In the genomic region with DNA sequence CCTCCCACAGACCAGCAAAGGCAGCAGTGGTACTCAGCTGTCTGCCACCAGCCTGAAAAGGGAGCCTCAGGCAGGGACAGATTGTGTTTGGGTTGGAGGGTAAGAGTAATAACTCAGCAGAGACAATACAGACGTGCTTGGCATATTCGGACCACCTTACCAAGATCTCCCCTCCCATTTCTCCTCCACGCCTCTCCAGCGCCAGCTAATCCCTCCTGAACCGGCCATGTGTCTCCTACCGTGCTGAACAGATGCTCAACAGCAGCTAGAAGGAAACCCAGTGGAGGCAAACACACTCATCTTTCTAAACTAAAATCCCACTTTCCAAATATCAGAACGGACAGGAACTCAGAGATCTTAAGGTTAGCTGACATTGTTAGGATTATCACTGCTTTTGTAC, we compare ENCODE assay signal across 33 cellular contexts.
"Had no signal": no experiment of that assay in that cellular context is flagged by ENCODE, and none has a peak within 500 bp of the region (broad histone marks: within the 10 kb centered on the region; RNA-seq: fewer than 3 reads in every experiment).

No MANE protein-coding gene starts in this region.

- H3K27me3 ChIP-seq: body of pancreas, esophagus squamous epithelium, left lung, ovary, upper lobe of left lung, vagina had no signal

- H3K9me3 ChIP-seq: body of pancreas, esophagus squamous epithelium, left lung, ovary, prostate gland, thoracic aorta, upper lobe of left lung, vagina had no signal

- H3K36me3 Mint-ChIP-seq: activated naive CD8-positive, alpha-beta T cell; natural killer cell treated with Interleukin-12 subunit alpha and Interleukin-12 subunit beta and Interleukin-15 and Interleukin-18, amount 100 ng/mL, for 72 hours had no signal

- H3K36me3 ChIP-seq: esophagus squamous epithelium, left lung, ovary, prostate gland, thoracic aorta, upper lobe of left lung, vagina had no signal

- H3K4me1 ChIP-seq: body of pancreas, esophagus squamous epithelium, left lung, prostate gland, upper lobe of left lung, vagina had no signal

- H3K4me3 Mint-ChIP-seq: activated naive CD8-positive, alpha-beta T cell; natural killer cell treated with Interleukin-12 subunit alpha and Interleukin-12 subunit beta and Interleukin-15 and Interleukin-18, amount 100 ng/mL, for 72 hours; stimulated activated naive CD8-positive, alpha-beta T cell treated with anti-CD3 and anti-CD28 coated beads, Interleukin-15, Interleukin-2, amounts not matched to agents 100 ng/mL and 50 ng/mL, for 24 hours had no signal

- H3K27me3 Mint-ChIP-seq: activated naive CD8-positive, alpha-beta T cell; natural killer cell treated with Interleukin-12 subunit alpha and Interleukin-12 subunit beta and Interleukin-15 and Interleukin-18, amount 100 ng/mL, for 72 hours; stimulated activated naive CD8-positive, alpha-beta T cell treated with anti-CD3 and anti-CD28 coated beads, Interleukin-15, Interleukin-2, amounts not matched to agents 100 ng/mL and 50 ng/mL, for 24 hours had no signal

- H3K4me3 ChIP-seq: body of pancreas, esophagus squamous epithelium, left lung, lung, ovary, prostate gland, skin epidermis, thoracic aorta, upper lobe of left lung, vagina had no signal

- H3K27ac Mint-ChIP-seq: activated naive CD8-positive, alpha-beta T cell; natural killer cell treated with Interleukin-12 subunit alpha and Interleukin-12 subunit beta and Interleukin-15 and Interleukin-18, amount 100 ng/mL, for 72 hours; stimulated activated naive CD8-positive, alpha-beta T cell treated with anti-CD3 and anti-CD28 coated beads, Interleukin-15, Interleukin-2, amounts not matched to agents 100 ng/mL and 50 ng/mL, for 24 hours had no signal

- DNase-seq: activated CD4-positive, alpha-beta T cell treated with anti-CD3 and anti-CD28 coated beads for 48 hours; activated CD4-positive, alpha-beta T cell treated with anti-CD3 and anti-CD28 coated beads, Interleukin-2, amount 50 U/mL, for 48 hours; activated CD8-positive, alpha-beta memory T cell treated with anti-CD3 and anti-CD28 coated beads for 24 hours; activated effector memory CD4-positive, alpha-beta T cell treated with Interleukin-2 at 50 U/mL for 16 hours; activated naive CD4-positive, alpha-beta T cell treated with Interleukin-2 at 50 U/mL for 16 hours; anterior cingulate cortex; body of pancreas; dermis blood vessel endothelial cell; effector CD4-positive, alpha-beta T cell; esophagus squamous epithelium; foreskin melanocyte; left lung; mesendoderm; ovary; retina; stimulated activated CD4-positive, alpha-beta T cell treated with anti-CD3 and anti-CD28 coated beads, Interleukin-12 subunit alpha, Interleukin-12 subunit beta, amount 100 ng/mL, for 4 hours; stimulated activated CD4-positive, alpha-beta T cell treated with anti-CD3 and anti-CD28 coated beads, Interleukin-4, amount 100 ng/mL, for 1 hour; upper lobe of left lung had no signal

- H3K27ac ChIP-seq: body of pancreas, epithelial cell of prostate, esophagus squamous epithelium, left lung, ovary, prostate gland, skin epidermis, thoracic aorta, upper lobe of left lung, vagina, VCaP had no signal

- ATAC-seq: activated CD4-positive, CD25-positive, alpha-beta regulatory T cell treated with anti-CD3 and anti-CD28 coated beads, Interleukin-2, amount 50 U/mL, for 24 hours; body of pancreas; left lung; natural killer cell treated with Interleukin-12 subunit alpha and Interleukin-12 subunit beta and Interleukin-15 and Interleukin-18, amount 100 ng/mL, for 72 hours; sciatic nerve had no signal

- FAIRE-seq: colon, endometrium, TTC549 had no signal
